Comparison of ENCODE assay signal across 8 cellular contexts in the genomic region with DNA sequence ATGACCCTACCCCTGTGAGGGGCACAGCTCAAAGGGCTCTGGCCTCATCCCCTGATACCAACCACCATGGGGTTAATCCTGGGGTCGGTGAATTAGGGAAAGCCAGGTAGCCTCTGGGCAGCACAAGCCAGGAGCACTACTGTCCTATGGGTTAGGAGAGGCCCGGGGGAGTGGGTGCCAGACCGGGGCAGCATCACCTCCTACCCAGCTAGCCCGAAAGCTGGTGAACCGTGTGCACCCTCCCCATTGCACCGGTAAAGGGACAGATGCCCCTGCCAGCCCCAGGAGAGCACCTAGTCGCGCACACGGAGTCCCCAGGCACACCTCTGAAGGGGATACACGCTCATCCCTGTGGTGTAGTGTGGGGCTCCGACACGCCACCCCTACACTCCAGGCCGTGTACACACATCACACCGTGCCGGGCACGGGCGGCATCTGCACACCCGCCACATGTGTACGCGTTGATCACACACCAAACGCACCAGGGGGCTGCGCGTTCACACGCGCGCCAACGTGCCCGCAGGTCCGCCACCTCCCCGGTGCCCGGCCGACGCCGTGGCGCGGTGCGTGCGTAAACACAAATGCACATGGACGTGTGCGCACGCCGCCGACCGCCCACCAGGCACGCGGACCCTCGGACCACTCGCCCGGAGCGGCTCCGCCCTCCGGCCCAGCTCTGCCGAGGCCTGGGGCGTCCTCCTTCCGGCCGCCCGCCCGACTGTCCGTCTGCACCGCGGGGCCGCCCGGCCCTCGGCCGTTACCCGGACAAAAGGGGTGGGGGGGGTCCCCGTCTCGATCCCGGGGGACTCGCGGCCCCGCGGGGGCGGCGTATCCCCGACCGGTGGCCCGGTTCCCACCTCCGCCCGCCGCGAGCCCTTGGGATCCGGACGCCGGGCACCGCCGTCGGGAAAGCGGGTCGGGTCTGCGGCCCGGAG. TPM values are rescaled to one million over a fixed set of nuclear protein-coding genes. Genes with fewer than 3 reads are reported as not detected.
DNase-seq lines count a peak whose midpoint lies in the region; ATAC-seq and TF ChIP-seq lines count a peak whose summit lies in the region.

No MANE protein-coding gene starts in this region.

- no peaks in the 10 kb centered on the region for H3K36me3 Mint-ChIP-seq in osteocyte (ENCODE audit: unreplicated experiment)

- peaks cover 5% of the 10 kb centered on the region for H3K4me1 ChIP-seq in fibroblast of lung (ENCODE audit: control insufficient read depth, extremely low read depth, insufficient read depth, low read length)

- no peaks in the 10 kb centered on the region for H3K9me3 Mint-ChIP-seq in osteocyte (ENCODE audit: unreplicated experiment)

- peaks cover 3% of the 10 kb centered on the region for H3K36me3 ChIP-seq in fibroblast of lung (ENCODE audit: control insufficient read depth, insufficient read depth, low read length)

- H3K4me2 ChIP-seq in fibroblast of lung (ENCODE audit: extremely low read depth, insufficient read depth, low read length) = peak overlapping the region; percentile 84

- in situ Hi-C loops in Caki2 (cut with HindIII; ENCODE audit: low pct_unique_long_range_greater_than_20kb, low sequenced_read_pairs) = no loop called here

- peaks cover 40% of the 10 kb centered on the region for H3K4me1 Mint-ChIP-seq in osteocyte (ENCODE audit: unreplicated experiment)

- H3K79me2 ChIP-seq in fibroblast of lung (ENCODE audit: control insufficient read depth, insufficient read depth, low read length) = peaks cover 25% of the 10 kb centered on the region

- H3K27me3 ChIP-seq in fibroblast of lung (ENCODE audit: control insufficient read depth, insufficient read depth, low read length) = no peaks in the 10 kb centered on the region

- ATAC-seq in HG03196 (IDR thresholded peaks at IDR 0.05; ENCODE audit: unreplicated experiment) = no peak

- no peak for TF ChIP-seq CTCF in fibroblast of lung (conservative IDR thresholded peaks at IDR 0.05 in 1 of 2, IDR thresholded peaks at IDR 0.05 in 1 of 2; ENCODE audit: low read depth in 1 of 2, low read length in 2 of 2)
- TF ChIP-seq CTCF in osteocyte (IDR thresholded peaks at IDR 0.05) = no peak

- H3K4me3 Mint-ChIP-seq in osteocyte (ENCODE audit: unreplicated experiment) = peak overlapping the region; percentile 73

- no peak overlapping the region for H2AFZ ChIP-seq in fibroblast of lung (ENCODE audit: low read length)

- H3K9ac ChIP-seq in fibroblast of lung (ENCODE audit: insufficient read depth, low read length) = peak overlapping the region; percentile 90

- DNase-seq in Caki2 (ENCODE audit: low read depth) (peak; percentile 46), KG1 (lab: John Stamatoyannopoulos, UW) (peak; percentile 7), fibroblast of lung (ENCODE audit: low read depth in 2 of 2) (peak; percentile 32 to 52), osteocyte (ENCODE audit: extremely low spot score, unreplicated experiment) (no peak), NCI-H774 (lab: John Stamatoyannopoulos, UW) (no peak), inferior parietal cortex (ENCODE audit: extremely low spot score) (no peak)
- DNase-seq in activated CD8-positive, alpha-beta memory T cell treated with anti-CD3 and anti-CD28 coated beads, Interleukin-2, amount 50 U/mL, for 48 hours = peak; percentile 79

- no peaks in the 10 kb centered on the region for H3K27me3 Mint-ChIP-seq in osteocyte (ENCODE audit: unreplicated experiment)

- peak overlapping the region; percentile 65 to 80 (median 75) for H3K4me3 ChIP-seq in fibroblast of lung (replicated peaks in 1 of 4; ENCODE audit: control extremely low read depth in 1 of 4, insufficient read depth in 1 of 4, low read depth in 3 of 4, low read length in 4 of 4)

- no peaks in the 10 kb centered on the region for H4K20me1 ChIP-seq in fibroblast of lung (ENCODE audit: control insufficient read depth, extremely low read depth, insufficient read depth, low read length)

- H3K27ac Mint-ChIP-seq in osteocyte (ENCODE audit: unreplicated experiment) = peak overlapping the region; percentile 23

- peak overlapping the region; percentile 80 for H3K27ac ChIP-seq in fibroblast of lung (ENCODE audit: insufficient read depth, low read length)

- H3K9me3 ChIP-seq in fibroblast of lung (ENCODE audit: control insufficient read depth, insufficient read depth, low read depth, low read length) = no peaks in the 10 kb centered on the region

RNA-seq across cellular contexts. Expression of gene UBALD1, which starts 0.8 kb away (rescaled TPM):
- 4.3 and 12.4 TPM in 2 replicates for total RNA-seq in Caki2 (2014; rRNA removed; shearing (Covaris generic); ENCODE audit: low replicate concordance)
- total RNA-seq in fibroblast of lung (3.6 and 4.4 TPM in 2 replicates), osteocyte (33.6 and 38.4 TPM in 2 replicates)
- 2.2 and 3.7 TPM in 2 replicates for polyA plus RNA-seq in fibroblast of lung
- polyA plus RNA-seq in fibroblast of lung (2012) = 16.1 and 20.2 TPM in 2 replicates
- 4.7 and 6.0 TPM in 2 replicates for polyA minus RNA-seq in fibroblast of lung (ENCODE audit: low replicate concordance)

RNA-seq across cellular contexts. Expression of gene MGRN1, which starts 10.7 kb away (rescaled TPM):
- 13.8 and 14.1 TPM in 2 replicates for total RNA-seq in Caki2 (2014; rRNA removed; shearing (Covaris generic); ENCODE audit: low replicate concordance)
- total RNA-seq in fibroblast of lung (15.9 and 26.1 TPM in 2 replicates), osteocyte (88.0 and 94.6 TPM in 2 replicates)
- 5.4 and 9.6 TPM in 2 replicates for polyA plus RNA-seq in fibroblast of lung
- 36.1 and 49.0 TPM in 2 replicates for polyA plus RNA-seq in fibroblast of lung (2012)
- 75.9 and 78.4 TPM in 2 replicates for polyA minus RNA-seq in fibroblast of lung (ENCODE audit: low replicate concordance)

RNA-seq across cellular contexts. Expression of gene C16orf96, which starts 57.8 kb away (rescaled TPM):
- total RNA-seq in Caki2 (2014; rRNA removed; shearing (Covaris generic); ENCODE audit: low replicate concordance) = not detected in 2 replicates
- under 0.01 TPM in 2 replicates for total RNA-seq in fibroblast of lung
- polyA plus RNA-seq in fibroblast of lung = 0.01 TPM in 1 of 2 replicates, not detected in the other
- polyA plus RNA-seq in fibroblast of lung (2012) = not detected in 2 replicates
- polyA minus RNA-seq in fibroblast of lung (ENCODE audit: low replicate concordance) = not detected in 2 replicates
- total RNA-seq in osteocyte = 0.08 and 0.26 TPM in 2 replicates

Comparison
In these comparisons a context has a peak if more than half of its experiments do, and no peak if none do; other contexts are left out.
1. DNase-seq: peak in Caki2 (single experiment), KG1 (single experiment), activated CD8-positive, alpha-beta memory T cell treated with anti-CD3 and anti-CD28 coated beads, Interleukin-2, amount 50 U/mL, for 48 hours (single experiment) and fibroblast of lung (2 of 2); none in osteocyte (single experiment), NCI-H774 (single experiment) and inferior parietal cortex (single experiment).